ENCODE assay signal across 17 cellular contexts in genomic region chr20:62799459-62799858, GRCh38. TPM values are rescaled to one million over a fixed set of nuclear protein-coding genes. Genes with fewer than 3 reads are reported as not detected.
A peak's percentile ranks its signal among the peaks of the same experiment; 100 is the strongest.
DNase-seq lines count a peak whose midpoint lies in the region; ATAC-seq, FAIRE-seq and TF ChIP-seq lines count a peak whose summit lies in the region.
"Had no signal": no experiment of that assay in that cellular context is flagged by ENCODE, and none has a peak within 500 bp of the region (broad histone marks: within the 10 kb centered on the region; RNA-seq: fewer than 3 reads in every experiment).

No MANE protein-coding gene starts in this region.

- DNase-seq in HepG2 (ENCODE audit: low spot score) (no peak), right lobe of liver (no peak), RWPE2 (ENCODE audit: low spot score) (peak; percentile 83), endothelial cell (ENCODE audit: low spot score) (no peak), AG20443 (ENCODE audit: low spot score) (no peak), NCI-H69 (lab: John Stamatoyannopoulos, UW) (no peak)
- no peak for DNase-seq in naive thymus-derived CD8-positive, alpha-beta T cell
- DNase-seq: COR-L47, H9, NCI-H1417, NCI-H187 treated with DMSO at 0.1 percent for 48 hours, NCI-H2171, NCI-H774 had no signal

- TF ChIP-seq CTCF in HepG2 (CRISPR knock-in tag; IDR thresholded peaks at IDR 0.05) (no peak), right lobe of liver (IDR thresholded peaks at IDR 0.05) (no peak), RWPE2 (IDR thresholded peaks at IDR 0.05; ENCODE audit: poor library complexity, severe bottlenecking) (no peak), endothelial cell (IDR thresholded peaks at IDR 0.05; ENCODE audit: unreplicated experiment) (no peak)

- no peak for TF ChIP-seq RAD21 in HepG2 (CRISPR knock-in tag; IDR thresholded peaks at IDR 0.05)

- H3K4me2 ChIP-seq in HepG2 (ENCODE audit: low read depth, low read length) = no peak overlapping the region

- FAIRE-seq in HepG2 (lab: Jason Lieb, UNC) = no peak
- FAIRE-seq: A204.1 had no signal

- peaks cover 2% of the 10 kb centered on the region for H3K4me1 Mint-ChIP-seq in endothelial cell (ENCODE audit: unreplicated experiment)
- H3K4me1 Mint-ChIP-seq in naive thymus-derived CD8-positive, alpha-beta T cell = peaks cover 11 to 40% (median 29%) of the 10 kb centered on the region in 4 donors

- WGBS in HepG2 (ENCODE audit: low lambda C conversion rate) = 98% methylated on average over 19 of the region's 19 CpGs
- 96% methylated on average over 12 of the region's 19 CpGs for WGBS in right lobe of liver (ENCODE audit: insufficient coverage, low coverage, low lambda C conversion rate, missing lambda C conversion rate)

- intact Hi-C loops in HepG2 (cut with micrococcal nuclease; ENCODE audit: unreplicated experiment) = loop anchor here (10.0 kb wide), 1 partner anchor 425 kb away; no protein-coding TSS in a partner anchor
- intact Hi-C loops in right lobe of liver (cut with DNase I) = no loop called here

- peaks cover 5% of the 10 kb centered on the region; the same call in 1 of the 2 replicates for H4K20me1 ChIP-seq in HepG2 (ENCODE audit: insufficient read depth, low read length)

- CTCF ChIA-PET in HepG2 (lab: Yijun Ruan, JAX; ENCODE audit: low intra/inter-chr PET ratio, low total read pairs) = interaction anchor here (0.8 kb wide), 1 partner anchor 9 kb away, joined by 3 read pairs; no protein-coding TSS in a partner anchor

- H3K4me3 ChIP-seq in HepG2 (replicated peaks in 1 of 3; ENCODE audit: insufficient read depth in 1 of 3, low read depth in 2 of 3, low read length in 3 of 3) = no peak overlapping the region
- H3K4me3 ChIP-seq in right lobe of liver = no peak overlapping the region
- no peak overlapping the region for H3K4me3 ChIP-seq in RWPE2 (ENCODE audit: severe bottlenecking)
- H3K4me3 ChIP-seq: SK-N-MC had no signal

- H3K79me2 ChIP-seq in HepG2 (ENCODE audit: insufficient read depth, low read length) = peaks cover 8% of the 10 kb centered on the region

- BruUV-seq in HepG2 (replicated peaks; lab: Mats Ljungman, UMichigan) = TSS peak; percentile 44

- H3K27me3 Mint-ChIP-seq in endothelial cell (ENCODE audit: unreplicated experiment) = peaks cover 12% of the 10 kb centered on the region
- no peaks in the 10 kb centered on the region for H3K27me3 Mint-ChIP-seq in naive thymus-derived CD8-positive, alpha-beta T cell

- no peak overlapping the region for H3K9ac ChIP-seq in HepG2 (ENCODE audit: insufficient read depth, low read depth, low read length)

- in situ Hi-C loops in HepG2 (cut with HindIII; ENCODE audit: extremely low pct_ligation_motif_present, low pct_unique_long_range_greater_than_20kb) = loop anchor here (25.0 kb wide), 1 partner anchor 287 kb away; no protein-coding TSS in a partner anchor

- no peaks in the 10 kb centered on the region for H3K9me3 Mint-ChIP-seq in endothelial cell (ENCODE audit: unreplicated experiment)
- H3K9me3 Mint-ChIP-seq in naive thymus-derived CD8-positive, alpha-beta T cell = no peaks in the 10 kb centered on the region
- H3K9me3 Mint-ChIP-seq: H9 had no signal

- H3K9me3 ChIP-seq in HepG2 (ENCODE audit: low read length) (no peaks in the 10 kb centered on the region), right lobe of liver (no peaks in the 10 kb centered on the region), RWPE2 (ENCODE audit: severe bottlenecking) (no peaks in the 10 kb centered on the region)

- POLR2A ChIA-PET in HepG2 (lab: Yijun Ruan, JAX) = no interaction called here
- POLR2A ChIA-PET in naive thymus-derived CD8-positive, alpha-beta T cell (lab: Charles Lee) = interaction anchor here (0.6 kb wide), 1 partner anchor 1172 kb away, joined by 3 read pairs; no protein-coding TSS in a partner anchor

- H3K27me3 ChIP-seq in HepG2 (ENCODE audit: control insufficient read depth in 1 of 2, insufficient read depth in 2 of 2, low read length in 2 of 2) (no peaks in the 10 kb centered on the region), right lobe of liver (no peaks in the 10 kb centered on the region), RWPE2 (ENCODE audit: insufficient read depth, poor library complexity, severe bottlenecking) (no peaks in the 10 kb centered on the region)

- no peak overlapping the region for H3K27ac ChIP-seq in HepG2 (ENCODE audit: extremely low read length, insufficient read depth, low read length)
- no peak overlapping the region for H3K27ac ChIP-seq in right lobe of liver
- no peak overlapping the region for H3K27ac ChIP-seq in RWPE2 (ENCODE audit: poor library complexity, severe bottlenecking)

- no peak overlapping the region for H2AFZ ChIP-seq in HepG2 (ENCODE audit: low read length)

- ATAC-seq in HepG2 (no peak), right lobe of liver (no peak), RWPE2 (ENCODE audit: low read depth) (no peak)
- no peak for ATAC-seq in naive thymus-derived CD8-positive, alpha-beta T cell
- ATAC-seq: PC-3, Right ventricle myocardium inferior had no signal

- H3K4me1 ChIP-seq in HepG2 (ENCODE audit: insufficient read depth, low read length) = peaks cover 36% of the 10 kb centered on the region
- peaks cover 0 to 41% (median 13%) of the 10 kb centered on the region in 4 donors for H3K4me1 ChIP-seq in right lobe of liver
- peaks cover 14% of the 10 kb centered on the region for H3K4me1 ChIP-seq in RWPE2 (ENCODE audit: insufficient read depth, poor library complexity, severe bottlenecking)

- TF ChIP-seq EP300 in HepG2 (IDR thresholded peaks at IDR 0.05; ENCODE audit: low read depth in 2 of 2, low read length in 2 of 2) (no peak), HepG2 (CRISPR knock-in tag; IDR thresholded peaks at IDR 0.05; ENCODE audit: borderline replicate concordance) (no peak)

- H3K36me3 Mint-ChIP-seq in endothelial cell (ENCODE audit: low read depth, unreplicated experiment) = peaks cover 14% of the 10 kb centered on the region
- H3K36me3 Mint-ChIP-seq in naive thymus-derived CD8-positive, alpha-beta T cell = peaks cover 0 to 26% (median 4%) of the 10 kb centered on the region in 3 donors

- H3K27ac Mint-ChIP-seq in endothelial cell (ENCODE audit: unreplicated experiment) = no peak overlapping the region
- peak overlapping the region in 1 of 10 donors; percentile 64 for H3K27ac Mint-ChIP-seq in naive thymus-derived CD8-positive, alpha-beta T cell
- H3K27ac Mint-ChIP-seq: H9 had no signal

- no peak for TF ChIP-seq POLR2A in HepG2 (IDR thresholded peaks at IDR 0.05; ENCODE audit: insufficient read depth in 1 of 2, low read depth in 2 of 2, low read length in 2 of 2)
- TF ChIP-seq POLR2A in right lobe of liver (IDR thresholded peaks at IDR 0.05) = no peak

- H3K36me3 ChIP-seq in HepG2 (replicated peaks in 1 of 2; ENCODE audit: control insufficient read depth in 1 of 2, insufficient read depth in 2 of 2, low read length in 2 of 2) (peaks cover 27 to 36% of the 10 kb centered on the region in 2 experiments), right lobe of liver (peaks cover 0 to 26% (median 9%) of the 10 kb centered on the region in 4 donors), RWPE2 (ENCODE audit: low read depth) (peaks cover 44% of the 10 kb centered on the region)

- peak overlapping the region; percentile 49 for H3K4me3 Mint-ChIP-seq in endothelial cell (ENCODE audit: unreplicated experiment)
- peak overlapping the region in 2 of 10 donors; percentile 23 to 24 for H3K4me3 Mint-ChIP-seq in naive thymus-derived CD8-positive, alpha-beta T cell
- H3K4me3 Mint-ChIP-seq: H9 had no signal

RNA-seq across cellular contexts. Expression of gene MRGBP, which starts 3.2 kb away (rescaled TPM):
- total RNA-seq in HepG2 (2016; rRNA removed; fragmentation: Illumina TruSeq; extraction: Trizol) = 34.8 and 35.9 TPM in 2 replicates
- 79.0 and 80.7 TPM in 2 replicates for total RNA-seq in HepG2 (2016; cell fraction: cytosol; rRNA removed; fragmentation: Illumina TruSeq; extraction: Trizol; ENCODE audit: low read depth)
- total RNA-seq in HepG2 (2016; cell fraction: insoluble cytoplasmic fraction; rRNA removed; fragmentation: Illumina TruSeq; extraction: Trizol) = 31.8 and 38.7 TPM in 2 replicates
- 96.7 and 98.0 TPM in 2 replicates for total RNA-seq in HepG2 (2016; cell fraction: membrane; rRNA removed; fragmentation: Illumina TruSeq; extraction: Trizol)
- total RNA-seq in HepG2 (2016; cell fraction: nucleus; rRNA removed; fragmentation: Illumina TruSeq; extraction: Trizol) = 17.0 and 18.5 TPM in 2 replicates
- 31.6 and 34.2 TPM in 2 replicates for polyA plus RNA-seq in HepG2 (2011; rRNA removed)
- polyA plus RNA-seq in HepG2 (2011; cell fraction: cytosol; rRNA removed) = 30.7 and 37.2 TPM in 2 replicates
- polyA plus RNA-seq in HepG2 (2011; cell fraction: nucleus; rRNA removed) = 29.7 and 36.4 TPM in 2 replicates
- 21.6 and 23.1 TPM in 2 replicates for polyA plus RNA-seq in HepG2 (2012)
- 88.5 and 96.5 TPM in 2 replicates for polyA plus RNA-seq in HepG2 (2016; cell fraction: cytosol; fragmentation: Illumina TruSeq; extraction: Trizol; ENCODE audit: low read depth)
- polyA plus RNA-seq in HepG2 (2016; cell fraction: insoluble cytoplasmic fraction; fragmentation: Illumina TruSeq; extraction: Trizol; ENCODE audit: low read depth) = 34.9 and 39.2 TPM in 2 replicates
- polyA plus RNA-seq in HepG2 (2016; cell fraction: membrane; fragmentation: Illumina TruSeq; extraction: Trizol; ENCODE audit: low read depth) = 88.7 and 90.6 TPM in 2 replicates
- polyA plus RNA-seq in HepG2 (2016; cell fraction: nucleus; fragmentation: Illumina TruSeq; extraction: Trizol; ENCODE audit: insufficient read depth, low read depth) = 40.3 and 42.7 TPM in 2 replicates
- polyA minus RNA-seq in HepG2 (2011; rRNA and poly(A)+ RNA removed; ENCODE audit: low replicate concordance) = 21.2 and 36.8 TPM in 2 replicates
- polyA minus RNA-seq in HepG2 (2011; cell fraction: cytosol; rRNA and poly(A)+ RNA removed) = 12.7 and 13.0 TPM in 2 replicates
- polyA minus RNA-seq in HepG2 (2011; cell fraction: nucleus; rRNA and poly(A)+ RNA removed) = 10.2 and 10.9 TPM in 2 replicates
- total RNA-seq in right lobe of liver = 1 to 10 TPM; 3.3 to 8.0 (median 5.3) TPM
- total RNA-seq in endothelial cell (ENCODE audit: unreplicated experiment) = 10.9 TPM
- 10 to 100 TPM; 13.6 to 14.2 TPM for total RNA-seq in naive thymus-derived CD8-positive, alpha-beta T cell
- 10 to 100 TPM in 1 of 3 donors, 1 to 10 TPM in 2; 7.4 to 10.2 (median 9.0) TPM for polyA plus RNA-seq in naive thymus-derived CD8-positive, alpha-beta T cell

RNA-seq across cellular contexts. Expression of gene OGFR, which starts 5.2 kb away (rescaled TPM):
- total RNA-seq in HepG2 (2016; rRNA removed; fragmentation: Illumina TruSeq; extraction: Trizol) = 68.3 and 81.8 TPM in 2 replicates
- total RNA-seq in HepG2 (2016; cell fraction: cytosol; rRNA removed; fragmentation: Illumina TruSeq; extraction: Trizol; ENCODE audit: low read depth) = 6.3 and 8.7 TPM in 2 replicates
- 58.8 and 84.2 TPM in 2 replicates for total RNA-seq in HepG2 (2016; cell fraction: insoluble cytoplasmic fraction; rRNA removed; fragmentation: Illumina TruSeq; extraction: Trizol)
- total RNA-seq in HepG2 (2016; cell fraction: membrane; rRNA removed; fragmentation: Illumina TruSeq; extraction: Trizol) = 20.8 and 24.4 TPM in 2 replicates
- 33.8 and 41.3 TPM in 2 replicates for total RNA-seq in HepG2 (2016; cell fraction: nucleus; rRNA removed; fragmentation: Illumina TruSeq; extraction: Trizol)
- 47.7 and 62.2 TPM in 2 replicates for polyA plus RNA-seq in HepG2 (2011; rRNA removed)
- polyA plus RNA-seq in HepG2 (2011; cell fraction: cytosol; rRNA removed) = 58.6 and 82.5 TPM in 2 replicates
- polyA plus RNA-seq in HepG2 (2011; cell fraction: nucleus; rRNA removed) = 105 and 121 TPM in 2 replicates
- polyA plus RNA-seq in HepG2 (2012) = 34.0 and 38.1 TPM in 2 replicates
- 4.2 and 4.7 TPM in 2 replicates for polyA plus RNA-seq in HepG2 (2016; cell fraction: cytosol; fragmentation: Illumina TruSeq; extraction: Trizol; ENCODE audit: low read depth)
- 68.1 and 77.5 TPM in 2 replicates for polyA plus RNA-seq in HepG2 (2016; cell fraction: insoluble cytoplasmic fraction; fragmentation: Illumina TruSeq; extraction: Trizol; ENCODE audit: low read depth)
- polyA plus RNA-seq in HepG2 (2016; cell fraction: membrane; fragmentation: Illumina TruSeq; extraction: Trizol; ENCODE audit: low read depth) = 11.5 and 14.2 TPM in 2 replicates
- 103 and 104 TPM in 2 replicates for polyA plus RNA-seq in HepG2 (2016; cell fraction: nucleus; fragmentation: Illumina TruSeq; extraction: Trizol; ENCODE audit: insufficient read depth, low read depth)
- polyA minus RNA-seq in HepG2 (2011; rRNA and poly(A)+ RNA removed; ENCODE audit: low replicate concordance) = 38.5 and 45.1 TPM in 2 replicates
- polyA minus RNA-seq in HepG2 (2011; cell fraction: cytosol; rRNA and poly(A)+ RNA removed) = 39.4 and 42.5 TPM in 2 replicates
- 15.1 and 20.0 TPM in 2 replicates for polyA minus RNA-seq in HepG2 (2011; cell fraction: nucleus; rRNA and poly(A)+ RNA removed)
- total RNA-seq in right lobe of liver = 10 to 100 TPM; 40.7 to 48.1 (median 47.0) TPM
- 27.6 TPM for total RNA-seq in endothelial cell (ENCODE audit: unreplicated experiment)
- 10 to 100 TPM; 77.1 to 79.9 TPM for total RNA-seq in naive thymus-derived CD8-positive, alpha-beta T cell
- polyA plus RNA-seq in naive thymus-derived CD8-positive, alpha-beta T cell = 10 to 100 TPM; 26.5 to 58.2 (median 40.1) TPM

RNA-seq across cellular contexts. Expression of gene COL9A3, which starts 17.4 kb away (rescaled TPM):
- total RNA-seq in HepG2 (2016; rRNA removed; fragmentation: Illumina TruSeq; extraction: Trizol) = 53.3 and 204 TPM in 2 replicates
- 13.9 and 15.8 TPM in 2 replicates for total RNA-seq in HepG2 (2016; cell fraction: cytosol; rRNA removed; fragmentation: Illumina TruSeq; extraction: Trizol; ENCODE audit: low read depth)
- 48.0 and 215 TPM in 2 replicates for total RNA-seq in HepG2 (2016; cell fraction: insoluble cytoplasmic fraction; rRNA removed; fragmentation: Illumina TruSeq; extraction: Trizol)
- 19.3 and 20.8 TPM in 2 replicates for total RNA-seq in HepG2 (2016; cell fraction: membrane; rRNA removed; fragmentation: Illumina TruSeq; extraction: Trizol)
- 216 and 254 TPM in 2 replicates for total RNA-seq in HepG2 (2016; cell fraction: nucleus; rRNA removed; fragmentation: Illumina TruSeq; extraction: Trizol)
- polyA plus RNA-seq in HepG2 (2011; rRNA removed) = 155 and 175 TPM in 2 replicates
- 84.5 and 113 TPM in 2 replicates for polyA plus RNA-seq in HepG2 (2011; cell fraction: cytosol; rRNA removed)
- 1,291 and 1,782 TPM in 2 replicates for polyA plus RNA-seq in HepG2 (2011; cell fraction: nucleus; rRNA removed)
- polyA plus RNA-seq in HepG2 (2012) = 79.9 and 172 TPM in 2 replicates
- polyA plus RNA-seq in HepG2 (2016; cell fraction: cytosol; fragmentation: Illumina TruSeq; extraction: Trizol; ENCODE audit: low read depth) = 9.2 and 9.5 TPM in 2 replicates
- polyA plus RNA-seq in HepG2 (2016; cell fraction: insoluble cytoplasmic fraction; fragmentation: Illumina TruSeq; extraction: Trizol; ENCODE audit: low read depth) = 55.1 and 66.2 TPM in 2 replicates
- 17.0 and 20.1 TPM in 2 replicates for polyA plus RNA-seq in HepG2 (2016; cell fraction: membrane; fragmentation: Illumina TruSeq; extraction: Trizol; ENCODE audit: low read depth)
- 637 and 662 TPM in 2 replicates for polyA plus RNA-seq in HepG2 (2016; cell fraction: nucleus; fragmentation: Illumina TruSeq; extraction: Trizol; ENCODE audit: insufficient read depth, low read depth)
- polyA minus RNA-seq in HepG2 (2011; rRNA and poly(A)+ RNA removed; ENCODE audit: low replicate concordance) = 5.1 and 12.2 TPM in 2 replicates
- 23.0 and 25.3 TPM in 2 replicates for polyA minus RNA-seq in HepG2 (2011; cell fraction: cytosol; rRNA and poly(A)+ RNA removed)
- 56.8 and 67.0 TPM in 2 replicates for polyA minus RNA-seq in HepG2 (2011; cell fraction: nucleus; rRNA and poly(A)+ RNA removed)
- 1 to 10 TPM; 1.5 to 7.6 (median 3.5) TPM for total RNA-seq in right lobe of liver
- 1.8 TPM for total RNA-seq in endothelial cell (ENCODE audit: unreplicated experiment)
- 1 to 10 TPM; 1.2 to 2.2 TPM for total RNA-seq in naive thymus-derived CD8-positive, alpha-beta T cell
- under 1 TPM in 1 of 3 donors, not detected in 2; 0.15 TPM for polyA plus RNA-seq in naive thymus-derived CD8-positive, alpha-beta T cell
